ENCODE assay signal across 19 cellular contexts in the genomic region with DNA sequence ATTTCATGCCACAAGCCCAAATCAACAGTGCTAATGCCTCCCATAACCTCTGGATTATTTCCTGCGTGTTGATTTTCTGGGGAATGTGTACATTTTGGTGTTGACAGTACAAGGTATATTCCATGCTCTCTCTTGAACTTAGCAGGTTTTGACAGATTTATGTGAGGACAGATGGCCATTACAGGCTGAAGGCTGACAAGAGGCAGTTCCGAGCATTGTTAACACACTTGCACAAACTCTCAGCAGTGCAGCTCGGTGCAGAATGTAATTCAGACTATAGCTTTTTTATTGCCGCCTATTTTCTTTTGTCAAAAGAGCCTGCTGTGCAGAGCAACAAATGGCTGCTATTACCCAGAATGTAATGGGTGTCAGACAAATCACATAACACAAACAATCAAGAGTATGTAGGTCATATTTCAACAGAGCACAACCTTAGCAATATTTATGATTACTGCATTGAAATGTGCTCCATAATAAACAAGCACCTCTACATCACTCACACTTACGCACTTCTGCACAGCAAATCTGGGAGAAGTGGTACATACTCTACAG.
DNase-seq lines count a peak whose midpoint lies in the region; ATAC-seq and TF ChIP-seq lines count a peak whose summit lies in the region.
"Had no signal": no experiment of that assay in that cellular context is flagged by ENCODE, and none has a peak within 500 bp of the region (broad histone marks: within the 10 kb centered on the region; RNA-seq: fewer than 3 reads in every experiment).

No MANE protein-coding gene starts in this region.

- TF ChIP-seq CTCF in gastroesophageal sphincter (IDR thresholded peaks at IDR 0.05): no peak
- TF ChIP-seq CTCF in upper lobe of left lung (IDR thresholded peaks at IDR 0.05): no peak
- no peak for TF ChIP-seq CTCF in natural killer cell (IDR thresholded peaks at IDR 0.05)
- TF ChIP-seq CTCF in GM13977 (IDR thresholded peaks at IDR 0.05; ENCODE audit: extremely low read depth, insufficient read depth, missing control alignments): no peak

- in situ Hi-C loops in GM13977 (cut with MboI; ENCODE audit: low pct_unique_long_range_greater_than_20kb, low sequenced_read_pairs, unreplicated experiment): no loop called here

- TF ChIP-seq POLR2A in gastroesophageal sphincter (IDR thresholded peaks at IDR 0.05) (no peak), upper lobe of left lung (IDR thresholded peaks at IDR 0.05) (no peak)

- H3K9me3 Mint-ChIP-seq in natural killer cell: peaks cover 15 to 17% of the 10 kb centered on the region in 2 donors
- H3K9me3 Mint-ChIP-seq: activated T-helper 1 cell treated with anti-CD3 and anti-CD28 coated beads, Interleukin-12 subunit alpha, Interleukin-12 subunit beta, Interleukin-2, Interleukin-4 antibody, amounts not matched to agents 30 ng/mL and 10 ng/mL and 1 ng/mL, durations not matched to agents 14 hours and 24 hours and 36 hours had no signal

- H3K27ac ChIP-seq in gastroesophageal sphincter (peak overlapping the region in 3 of 4 donors; percentile 61 to 76 (median 66)), upper lobe of left lung (no peak overlapping the region)
- H3K27ac ChIP-seq: C4-2B, VCaP had no signal

- H3K4me3 Mint-ChIP-seq in natural killer cell: no peak overlapping the region
- H3K4me3 Mint-ChIP-seq: activated CD4-positive, alpha-beta memory T cell treated with anti-CD3 and anti-CD28 coated beads for 36 hours; activated T-helper 1 cell treated with anti-CD3 and anti-CD28 coated beads, Interleukin-12 subunit alpha, Interleukin-12 subunit beta, Interleukin-2, Interleukin-4 antibody, amounts not matched to agents 30 ng/mL and 10 ng/mL and 1 ng/mL, durations not matched to agents 14 hours and 24 hours and 36 hours; HFFc6; T-cell had no signal

- H3K36me3 ChIP-seq in gastroesophageal sphincter (peaks cover 0 to 12% of the 10 kb centered on the region in 2 donors), upper lobe of left lung (peaks cover 0 to 8% (median 0%) of the 10 kb centered on the region in 4 donors)

- H3K36me3 Mint-ChIP-seq in natural killer cell: peaks cover 6% of the 10 kb centered on the region
- H3K36me3 Mint-ChIP-seq: activated CD4-positive, alpha-beta memory T cell treated with anti-CD3 and anti-CD28 coated beads for 36 hours; T-cell had no signal

- 15 to 40% methylated on average over 4 of the region's 5 CpGs for WGBS in gastroesophageal sphincter (ENCODE audit: low coverage in 1 of 2), 2 donors
- WGBS in upper lobe of left lung, 2 donors: 61 to 64% methylated on average over 5 of the region's 5 CpGs

- H3K9me3 ChIP-seq in gastroesophageal sphincter (no peaks in the 10 kb centered on the region), upper lobe of left lung (no peaks in the 10 kb centered on the region)
- H3K9me3 ChIP-seq: thyroid gland had no signal

- DNase-seq in NCI-H1694 (lab: John Stamatoyannopoulos, UW) (peak; percentile 10), NCI-H1694 treated with DMSO at 0.1 percent for 48 hours (lab: John Stamatoyannopoulos, UW) (no peak), NCI-H2107 treated with DMSO at 0.1 percent for 48 hours (lab: John Stamatoyannopoulos, UW; ENCODE audit: unreplicated experiment) (peak; percentile 72), upper lobe of left lung (no peak), natural killer cell (no peak), GM13977 (ENCODE audit: low spot score) (no peak)
- no peak for DNase-seq in NK-92 treated with Interleukin-12 subunit alpha and Interleukin-12 subunit beta, amount 100 ng/mL, for 24 hours (lab: John Stamatoyannopoulos, UW)
- DNase-seq: activated CD4-positive, alpha-beta memory T cell treated with anti-CD3 and anti-CD28 coated beads for 36 hours; effector CD4-positive, alpha-beta T cell; HFFc6; hippocampal formation; NCI-H526; posterior cingulate gyrus; T-cell; thyroid gland had no signal

- peaks cover 8 to 29% (median 11%) of the 10 kb centered on the region in 3 donors for H3K4me1 ChIP-seq in gastroesophageal sphincter
- H3K4me1 ChIP-seq in upper lobe of left lung: peaks cover 0 to 4% (median 0%) of the 10 kb centered on the region in 4 donors

- no peak for ATAC-seq in gastroesophageal sphincter
- ATAC-seq in upper lobe of left lung (ENCODE audit: low FRiP score in 2 of 2): peak; percentile 25 to 53
- no peak for ATAC-seq in natural killer cell
- ATAC-seq: T-cell had no signal

- H3K27me3 ChIP-seq in gastroesophageal sphincter (no peaks in the 10 kb centered on the region), upper lobe of left lung (no peaks in the 10 kb centered on the region)
- H3K27me3 ChIP-seq: thyroid gland had no signal

- H3K4me3 ChIP-seq in gastroesophageal sphincter: no peak overlapping the region
- no peak overlapping the region for H3K4me3 ChIP-seq in upper lobe of left lung
- H3K4me3 ChIP-seq: thyroid gland had no signal

- intact Hi-C loops in natural killer cell (cut with micrococcal nuclease): no loop called here

- H3K27ac Mint-ChIP-seq in natural killer cell: no peak overlapping the region
- H3K27ac Mint-ChIP-seq: activated CD4-positive, alpha-beta memory T cell treated with anti-CD3 and anti-CD28 coated beads for 36 hours; activated T-helper 1 cell treated with anti-CD3 and anti-CD28 coated beads, Interleukin-12 subunit alpha, Interleukin-12 subunit beta, Interleukin-2, Interleukin-4 antibody, amounts not matched to agents 30 ng/mL and 10 ng/mL and 1 ng/mL, durations not matched to agents 14 hours and 24 hours and 36 hours; HFFc6; T-cell had no signal

- H3K27me3 Mint-ChIP-seq in natural killer cell (ENCODE audit: low read depth in 2 of 2): no peaks in the 10 kb centered on the region
- H3K27me3 Mint-ChIP-seq: activated CD4-positive, alpha-beta memory T cell treated with anti-CD3 and anti-CD28 coated beads for 36 hours; T-cell had no signal

- no peak for TF ChIP-seq EP300 in gastroesophageal sphincter (IDR thresholded peaks at IDR 0.05)
- no peak for TF ChIP-seq EP300 in upper lobe of left lung (IDR thresholded peaks at IDR 0.05)

- H3K4me1 Mint-ChIP-seq in natural killer cell: no peaks in the 10 kb centered on the region
- H3K4me1 Mint-ChIP-seq: T-cell had no signal

Comparison
In these comparisons a context has a peak if more than half of its experiments do, and no peak if none do; other contexts are left out.
1. DNase-seq: peak in NCI-H1694 (single experiment) and NCI-H2107 treated with DMSO at 0.1 percent for 48 hours (single experiment); none in NCI-H1694 treated with DMSO at 0.1 percent for 48 hours (single experiment), upper lobe of left lung (0 of 2), natural killer cell (single experiment), GM13977 (single experiment) and NK-92 treated with Interleukin-12 subunit alpha and Interleukin-12 subunit beta, amount 100 ng/mL, for 24 hours (single experiment).
2. ATAC-seq: peak in upper lobe of left lung (2 of 2); none in gastroesophageal sphincter (single experiment) and natural killer cell (0 of 3).
3. H3K27ac ChIP-seq: peak in gastroesophageal sphincter (3 of 4); none in upper lobe of left lung (0 of 4).